Comparison of ENCODE assay signal across 2 cellular contexts in genomic region chr2:201114350-201114749, GRCh38.
TF ChIP-seq lines count a peak whose summit lies in the region.

No MANE protein-coding gene starts in this region.

TF ChIP-seq in liver, 16 proteins besides CTCF, POLR2A, EP300 and RAD21 (continued from another document):
- TF ChIP-seq HNF4A (conservative IDR thresholded peaks at IDR 0.05) (peak; percentile 12 to 45), RXRA (IDR thresholded peaks at IDR 0.05) (peak; percentile 59 to 74), MAX (IDR thresholded peaks at IDR 0.05) (no peak), JUND (IDR thresholded peaks at IDR 0.05) (no peak), GABPA (IDR thresholded peaks at IDR 0.05 in 1 of 2, conservative IDR thresholded peaks at IDR 0.05 in 1 of 2) (no peak), ATF3 (IDR thresholded peaks at IDR 0.05) (no peak), SP1 (IDR thresholded peaks at IDR 0.05) (peak; percentile 58), HNF4G (IDR thresholded peaks at IDR 0.05) (no peak)

TF ChIP-seq in HEK293T, 16 proteins besides CTCF, POLR2A, EP300 and RAD21 (continued from another document):
- TF ChIP-seq ARNT (IDR thresholded peaks at IDR 0.05) = no peak
- TF ChIP-seq FOXK2 (IDR thresholded peaks at IDR 0.05) = no peak
